8 cellular contexts compared by ENCODE assay signal in genomic region chr7:15166620-15167019, GRCh38.
"Had no signal": no experiment of that assay in that cellular context is flagged by ENCODE, and none has a peak within 500 bp of the region (broad histone marks: within the 10 kb centered on the region; RNA-seq: fewer than 3 reads in every experiment).

No MANE protein-coding gene starts in this region.

- H3K4me1 ChIP-seq: HAP-1 had no signal

- H3K4me2 ChIP-seq: GM23338 had no signal

- H3K9me3 ChIP-seq: HAP-1 had no signal

- H3K9me3 Mint-ChIP-seq: GM23338, HFFc6 had no signal

- H3K27ac Mint-ChIP-seq: GM23338, H9, HFFc6 had no signal

- H3K4me3 ChIP-seq: GM23338, HAP-1 had no signal

- H3K4me3 Mint-ChIP-seq: GM23338, H9, HFFc6 had no signal

- H3K36me3 ChIP-seq: HAP-1 had no signal

- ATAC-seq: GM23338, HCT116 had no signal

- H2AFZ ChIP-seq: GM23338 had no signal

- DNase-seq: GOT3, H7, H9, HCEC 1CT, HFFc6 had no signal
